9 cellular contexts compared by ENCODE assay signal in genomic region chr22:21791635-21792625, GRCh38. TPM values are rescaled to one million over a fixed set of nuclear protein-coding genes. Genes with fewer than 3 reads are reported as not detected.
A peak's percentile ranks its signal among the peaks of the same experiment; 100 is the strongest.
DNase-seq lines count a peak whose midpoint lies in the region; ATAC-seq, FAIRE-seq and TF ChIP-seq lines count a peak whose summit lies in the region.
"Had no signal": no experiment of that assay in that cellular context is flagged by ENCODE, and none has a peak within 500 bp of the region (broad histone marks: within the 10 kb centered on the region; RNA-seq: fewer than 3 reads in every experiment).

No MANE protein-coding gene starts in this region.

- peak; percentile 67 for FAIRE-seq in GM12891 (lab: Jason Lieb, UNC)

- intact Hi-C loops in psoas muscle (cut with DNase I): no loop called here
- intact Hi-C loops in CD4-positive, alpha-beta T cell (cut with DNase I, micrococcal nuclease): no loop called here

- CTCF ChIA-PET in CD4-positive, alpha-beta T cell (lab: Charles Lee): no interaction called here

- in situ Hi-C loops in G401 (cut with HindIII; ENCODE audit: low sequenced_read_pairs): no loop called here

- peaks cover 0 to 48% of the 10 kb centered on the region in 2 donors for H3K36me3 ChIP-seq in psoas muscle (ENCODE audit: insufficient read depth in 1 of 2, low read depth in 1 of 2)

- no peak for TF ChIP-seq POLR2A in GM12891 (IDR thresholded peaks at IDR 0.05; ENCODE audit: low read depth, low read length)

- no peak overlapping the region for H3K4me3 ChIP-seq in psoas muscle

- no peaks in the 10 kb centered on the region for H3K9me3 Mint-ChIP-seq in CD4-positive, alpha-beta T cell

- H3K27ac Mint-ChIP-seq in CD4-positive, alpha-beta T cell: no peak overlapping the region

- peak; percentile 70 for ATAC-seq in HG03378 (IDR thresholded peaks at IDR 0.05; ENCODE audit: unreplicated experiment)
- ATAC-seq in psoas muscle: peak in 3 of 4 donors; percentile 24 to 66 (median 40)
- no peak for ATAC-seq in CD4-positive, alpha-beta T cell (ENCODE audit: poor library complexity)

- no peak overlapping the region for H3K4me3 Mint-ChIP-seq in CD4-positive, alpha-beta T cell

- no peak overlapping the region for H3K27ac ChIP-seq in psoas muscle
- H3K27ac ChIP-seq in CD4-positive, alpha-beta T cell (ENCODE audit: low read depth, low read length): no peak overlapping the region

- POLR2A ChIA-PET in CD4-positive, alpha-beta T cell (lab: Charles Lee): no interaction called here

- H3K36me3 Mint-ChIP-seq in CD4-positive, alpha-beta T cell (ENCODE audit: low read depth): peaks cover 47% of the 10 kb centered on the region

- H3K27me3 ChIP-seq in psoas muscle (ENCODE audit: insufficient read depth in 3 of 3, low read length in 2 of 3): no peaks in the 10 kb centered on the region
- no peaks in the 10 kb centered on the region for H3K27me3 ChIP-seq in CD4-positive, alpha-beta T cell (ENCODE audit: control insufficient read depth, insufficient read depth, low read length)

- H3K9me3 ChIP-seq in psoas muscle: no peaks in the 10 kb centered on the region
- no peaks in the 10 kb centered on the region for H3K9me3 ChIP-seq in CD4-positive, alpha-beta T cell (ENCODE audit: control insufficient read depth, low read length)

- H3K4me1 Mint-ChIP-seq in CD4-positive, alpha-beta T cell (ENCODE audit: low read depth): peaks cover 8% of the 10 kb centered on the region

- no peaks in the 10 kb centered on the region for H3K27me3 Mint-ChIP-seq in CD4-positive, alpha-beta T cell

- H3K4me1 ChIP-seq in psoas muscle: peaks cover 23% of the 10 kb centered on the region

- no peak for TF ChIP-seq CTCF in psoas muscle (IDR thresholded peaks at IDR 0.05)
- no peak for TF ChIP-seq CTCF in CD4-positive, alpha-beta T cell (IDR thresholded peaks at IDR 0.05)

- DNase-seq in GM12891 (ENCODE audit: insufficient read length, low spot score) (no peak), psoas muscle (no peak), G401 (ENCODE audit: low spot score) (no peak), cortex of kidney (lab: John Stamatoyannopoulos, UW) (no peak), NCI-H187 treated with DMSO at 0.1 percent for 48 hours (lab: John Stamatoyannopoulos, UW) (no peak)
- peak; percentile 31 for DNase-seq in activated T-helper 9 cell treated with anti-CD3 and anti-CD28 coated beads, Interleukin-2, amount 50 U/mL, for 16 hours (ENCODE audit: low read depth)
- no peak for DNase-seq in CD4-positive, alpha-beta T cell
- DNase-seq: amniotic stem cell had no signal

- WGBS in psoas muscle, 3 donors: 67 to 78% (median 68%) methylated on average over 11 of the region's 11 CpGs

TF ChIP-seq in GM12891, 5 proteins besides CTCF, POLR2A, EP300 and RAD21:
- no peak for TF ChIP-seq POU2F2 (IDR thresholded peaks at IDR 0.05; ENCODE audit: low read depth, low read length)
- no peak for TF ChIP-seq SPI1 (IDR thresholded peaks at IDR 0.05; ENCODE audit: low read depth, low read length)
- no peak for TF ChIP-seq POLR2AphosphoS5 (IDR thresholded peaks at IDR 0.05; ENCODE audit: low read depth, low read length)
- no peak for TF ChIP-seq PAX5 (IDR thresholded peaks at IDR 0.05; ENCODE audit: insufficient read depth, low read length, severe bottlenecking)
- TF ChIP-seq TAF1 (IDR thresholded peaks at IDR 0.05; ENCODE audit: low read depth, low read length): no peak

RNA-seq across cellular contexts. Expression of gene YPEL1, which starts 56.3 kb away (rescaled TPM):
- 0.44 TPM for polyA plus RNA-seq in GM12891 (2012; ENCODE audit: low read depth, missing spikeins)
- 10 to 100 TPM in 2 of 4 donors, 1 to 10 TPM in 2; 2.9 to 21.9 (median 10.3) TPM for total RNA-seq in psoas muscle
- polyA plus RNA-seq in psoas muscle: 1 to 10 TPM in 2 of 3 donors, under 1 TPM in 1; 0.72 to 4.6 (median 3.8) TPM
- total RNA-seq in G401 (2014; rRNA removed; shearing (Covaris generic)): 0.14 and 0.62 TPM in 2 replicates
- total RNA-seq in CD4-positive, alpha-beta T cell: 1 to 10 TPM; 2.3 to 2.6 TPM
